ENCODE assay signal across 1 cellular context in genomic region chr20:62477669-62478450, GRCh38.
TF ChIP-seq lines count a peak whose summit lies in the region.

No MANE protein-coding gene starts in this region.

TF ChIP-seq in K562, 482 proteins besides CTCF, POLR2A, EP300 and RAD21 (continued from another document):
- TF ChIP-seq FUS (optimal IDR thresholded peaks at IDR 0.05; ENCODE audit: low read depth, low read length) (no peak), IRF2 (CRISPR knock-in tag; IDR thresholded peaks at IDR 0.05) (no peak), E2F3 (CRISPR knock-in tag; IDR thresholded peaks at IDR 0.05) (no peak), MAZ (CRISPR knock-in tag; conservative IDR thresholded peaks at IDR 0.05 in 1 of 2, IDR thresholded peaks at IDR 0.05 in 1 of 2) (no peak), ZFX (CRISPR knock-in tag; IDR thresholded peaks at IDR 0.05) (no peak), HMG20B (CRISPR knock-in tag; IDR thresholded peaks at IDR 0.05) (no peak), TFAM (CRISPR knock-in tag; conservative IDR thresholded peaks at IDR 0.05) (no peak)
